In the genomic region with DNA sequence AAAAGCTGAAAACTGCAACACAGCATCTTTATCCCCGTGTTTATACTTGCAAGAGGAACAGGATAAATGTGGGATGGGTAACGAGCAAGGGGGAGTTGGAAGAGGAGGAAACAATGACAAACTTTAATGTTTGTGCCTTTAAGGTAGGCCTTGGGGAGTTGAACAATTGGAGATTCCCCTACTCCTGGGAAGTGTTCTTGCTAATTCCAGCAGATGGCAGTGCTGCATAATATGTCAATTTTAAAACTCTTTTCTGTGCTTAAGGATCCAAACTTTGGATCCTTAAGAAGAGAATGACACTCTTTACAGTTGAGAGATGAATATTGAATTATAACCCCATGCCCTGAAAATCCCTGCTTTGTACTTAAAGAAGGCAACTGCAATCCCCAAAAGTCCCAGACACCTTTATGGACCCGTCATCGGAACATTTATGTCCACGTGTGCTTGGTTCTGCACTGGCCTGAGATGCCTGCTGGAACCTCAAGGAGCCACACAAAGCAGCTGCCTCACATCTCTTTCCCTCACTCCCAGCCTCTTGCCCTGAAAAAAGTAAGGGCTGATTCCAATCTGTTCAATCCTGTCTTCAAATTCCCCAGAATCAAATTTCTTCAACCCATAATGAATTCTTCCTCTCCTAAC, we compare ENCODE assay signal across 8 cellular contexts. TPM values are rescaled to one million over a fixed set of nuclear protein-coding genes. Genes with fewer than 3 reads are reported as not detected.
DNase-seq lines count a peak whose midpoint lies in the region; ATAC-seq, FAIRE-seq and TF ChIP-seq lines count a peak whose summit lies in the region.

No MANE protein-coding gene starts in this region.

- no peak overlapping the region for H3K14ac ChIP-seq in neuronal stem cell (ENCODE audit: low read length)

- DNase-seq in NCI-H82 (lab: John Stamatoyannopoulos, UW), result peak; percentile 49
- no peak for DNase-seq in NCI-H82 treated with DMSO at 0.1 percent for 48 hours (lab: John Stamatoyannopoulos, UW; ENCODE audit: unreplicated experiment)
- DNase-seq in HTR-8/SVneo (ENCODE audit: insufficient read length, low spot score), result peak; percentile 56
- DNase-seq in fibroblast of peridontal ligament (ENCODE audit: extremely low read depth), result peak; percentile 88
- peak; percentile 48 for DNase-seq in neuronal stem cell (ENCODE audit: low spot score)
- DNase-seq in NCI-H187 treated with DMSO at 0.1 percent for 48 hours (lab: John Stamatoyannopoulos, UW), result no peak

- H3K27ac ChIP-seq in neuronal stem cell (replicated peaks; ENCODE audit: low read length), result no peak overlapping the region

- WGBS in neuronal stem cell (ENCODE audit: extremely low coverage in 2 of 2, insufficient read length in 2 of 2, insufficient replicate concordance in 1 of 2), 2 donors, result no CpG with 5 or more reads among the region's 5 CpGs

- peaks cover 0 to 9% (median 0%) of the 10 kb centered on the region in 3 experiments for H3K27me3 ChIP-seq in neuronal stem cell (ENCODE audit: control insufficient read depth in 3 of 3, insufficient read depth in 3 of 3, low read depth in 1 of 3, low read length in 3 of 3)

- H3K23ac ChIP-seq in neuronal stem cell (ENCODE audit: low read depth, low read length, poor library complexity), result no peak overlapping the region

- H4K91ac ChIP-seq in neuronal stem cell (ENCODE audit: low read depth, low read length, poor library complexity), result no peak overlapping the region

- H3K79me1 ChIP-seq in neuronal stem cell (ENCODE audit: low read depth, low read length), result no peaks in the 10 kb centered on the region

- no peak overlapping the region for H2AK5ac ChIP-seq in neuronal stem cell (ENCODE audit: low read depth, low read length)

- no peak overlapping the region for H2BK120ac ChIP-seq in neuronal stem cell (ENCODE audit: low read depth, low read length)

- H3K4me2 ChIP-seq in neuronal stem cell (ENCODE audit: insufficient read depth, low read length, poor library complexity, severe bottlenecking), result no peak overlapping the region

- no peak overlapping the region for H2AFZ ChIP-seq in neuronal stem cell (ENCODE audit: low read length)

- H4K8ac ChIP-seq in neuronal stem cell (ENCODE audit: low read depth, low read length), result no peak overlapping the region

- no peak overlapping the region for H3K4me3 ChIP-seq in neuronal stem cell (ENCODE audit: low read length in 2 of 2)

- no peak overlapping the region for H3K4ac ChIP-seq in neuronal stem cell (ENCODE audit: low read length)

- ATAC-seq in SK-N-SH treated with all-trans-retinoic acid at 6 μM for 48 hours, result peak; percentile 88
- ATAC-seq in HG03520 (IDR thresholded peaks at IDR 0.05; ENCODE audit: unreplicated experiment), result no peak

- no peak overlapping the region for H2BK5ac ChIP-seq in neuronal stem cell (ENCODE audit: low read length)

- FAIRE-seq in HTR-8/SVneo (lab: Jason Lieb, UNC), result peak; percentile 36

- no peak overlapping the region for H3K9ac ChIP-seq in neuronal stem cell (ENCODE audit: low read depth, low read length, poor library complexity)

- no peak overlapping the region for H2BK12ac ChIP-seq in neuronal stem cell (ENCODE audit: low read length)

- no peaks in the 10 kb centered on the region for H3K9me3 ChIP-seq in neuronal stem cell (replicated peaks in 1 of 2; ENCODE audit: control insufficient read depth in 2 of 2, insufficient read depth in 1 of 2, low read depth in 1 of 2, low read length in 2 of 2)

- no peaks in the 10 kb centered on the region for H3K4me1 ChIP-seq in neuronal stem cell (ENCODE audit: control insufficient read depth in 2 of 2, insufficient read depth in 1 of 2, low read depth in 1 of 2, low read length in 2 of 2)

- H3K36me3 ChIP-seq in neuronal stem cell (replicated peaks in 1 of 2; ENCODE audit: control insufficient read depth in 2 of 2, insufficient read depth in 2 of 2, low read length in 2 of 2), result peaks cover 0 to 2% of the 10 kb centered on the region in 2 donors

- H2BK15ac ChIP-seq in neuronal stem cell (ENCODE audit: low read length), result no peak overlapping the region

- H3K18ac ChIP-seq in neuronal stem cell (ENCODE audit: low read length), result no peak overlapping the region

TF ChIP-seq in SK-N-SH treated with all-trans-retinoic acid at 6 μM for 48 hours, 23 proteins besides CTCF, POLR2A, EP300 and RAD21:
- TF ChIP-seq, protein P1, sequence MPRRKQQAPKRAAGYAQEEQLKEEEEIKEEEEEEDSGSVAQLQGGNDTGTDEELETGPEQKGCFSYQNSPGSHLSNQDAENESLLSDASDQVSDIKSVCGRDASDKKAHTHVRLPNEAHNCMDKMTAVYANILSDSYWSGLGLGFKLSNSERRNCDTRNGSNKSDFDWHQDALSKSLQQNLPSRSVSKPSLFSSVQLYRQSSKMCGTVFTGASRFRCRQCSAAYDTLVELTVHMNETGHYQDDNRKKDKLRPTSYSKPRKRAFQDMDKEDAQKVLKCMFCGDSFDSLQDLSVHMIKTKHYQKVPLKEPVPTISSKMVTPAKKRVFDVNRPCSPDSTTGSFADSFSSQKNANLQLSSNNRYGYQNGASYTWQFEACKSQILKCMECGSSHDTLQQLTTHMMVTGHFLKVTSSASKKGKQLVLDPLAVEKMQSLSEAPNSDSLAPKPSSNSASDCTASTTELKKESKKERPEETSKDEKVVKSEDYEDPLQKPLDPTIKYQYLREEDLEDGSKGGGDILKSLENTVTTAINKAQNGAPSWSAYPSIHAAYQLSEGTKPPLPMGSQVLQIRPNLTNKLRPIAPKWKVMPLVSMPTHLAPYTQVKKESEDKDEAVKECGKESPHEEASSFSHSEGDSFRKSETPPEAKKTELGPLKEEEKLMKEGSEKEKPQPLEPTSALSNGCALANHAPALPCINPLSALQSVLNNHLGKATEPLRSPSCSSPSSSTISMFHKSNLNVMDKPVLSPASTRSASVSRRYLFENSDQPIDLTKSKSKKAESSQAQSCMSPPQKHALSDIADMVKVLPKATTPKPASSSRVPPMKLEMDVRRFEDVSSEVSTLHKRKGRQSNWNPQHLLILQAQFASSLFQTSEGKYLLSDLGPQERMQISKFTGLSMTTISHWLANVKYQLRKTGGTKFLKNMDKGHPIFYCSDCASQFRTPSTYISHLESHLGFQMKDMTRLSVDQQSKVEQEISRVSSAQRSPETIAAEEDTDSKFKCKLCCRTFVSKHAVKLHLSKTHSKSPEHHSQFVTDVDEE (CRISPR knock-in tag; IDR thresholded peaks at IDR 0.05), result no peak
- TF ChIP-seq, protein P2, sequence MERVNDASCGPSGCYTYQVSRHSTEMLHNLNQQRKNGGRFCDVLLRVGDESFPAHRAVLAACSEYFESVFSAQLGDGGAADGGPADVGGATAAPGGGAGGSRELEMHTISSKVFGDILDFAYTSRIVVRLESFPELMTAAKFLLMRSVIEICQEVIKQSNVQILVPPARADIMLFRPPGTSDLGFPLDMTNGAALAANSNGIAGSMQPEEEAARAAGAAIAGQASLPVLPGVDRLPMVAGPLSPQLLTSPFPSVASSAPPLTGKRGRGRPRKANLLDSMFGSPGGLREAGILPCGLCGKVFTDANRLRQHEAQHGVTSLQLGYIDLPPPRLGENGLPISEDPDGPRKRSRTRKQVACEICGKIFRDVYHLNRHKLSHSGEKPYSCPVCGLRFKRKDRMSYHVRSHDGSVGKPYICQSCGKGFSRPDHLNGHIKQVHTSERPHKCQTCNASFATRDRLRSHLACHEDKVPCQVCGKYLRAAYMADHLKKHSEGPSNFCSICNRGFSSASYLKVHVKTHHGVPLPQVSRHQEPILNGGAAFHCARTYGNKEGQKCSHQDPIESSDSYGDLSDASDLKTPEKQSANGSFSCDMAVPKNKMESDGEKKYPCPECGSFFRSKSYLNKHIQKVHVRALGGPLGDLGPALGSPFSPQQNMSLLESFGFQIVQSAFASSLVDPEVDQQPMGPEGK (CRISPR knock-in tag; IDR thresholded peaks at IDR 0.05; ENCODE audit: borderline replicate concordance), result no peak
- TF ChIP-seq PPARA (CRISPR knock-in tag; IDR thresholded peaks at IDR 0.05; ENCODE audit: borderline replicate concordance) (no peak), OSR1 (CRISPR knock-in tag; IDR thresholded peaks at IDR 0.05) (no peak), TOX (CRISPR knock-in tag; IDR thresholded peaks at IDR 0.05; ENCODE audit: borderline replicate concordance) (no peak), ZFP3 (CRISPR knock-in tag; IDR thresholded peaks at IDR 0.05) (no peak), ARNTL (CRISPR knock-in tag; IDR thresholded peaks at IDR 0.05; ENCODE audit: borderline replicate concordance, low read depth) (no peak), CSDC2 (CRISPR knock-in tag; IDR thresholded peaks at IDR 0.05) (no peak), SNAI2 (CRISPR knock-in tag; IDR thresholded peaks at IDR 0.05) (no peak), ZNF565 (CRISPR knock-in tag; conservative IDR thresholded peaks at IDR 0.05; ENCODE audit: low read depth) (no peak)

RNA-seq across cellular contexts. Expression of a gene that starts 12.0 kb away (rescaled TPM):
- polyA plus RNA-seq in neuronal stem cell (2013, experiment 1 of 2), result 7.7 TPM
- polyA plus RNA-seq in neuronal stem cell (2013, experiment 2 of 2), result 8.4 TPM

RNA-seq across cellular contexts. Expression of a gene that starts 33.9 kb away (rescaled TPM):
- 16.3 TPM for polyA plus RNA-seq in neuronal stem cell (2013, experiment 1 of 2)
- 15.7 TPM for polyA plus RNA-seq in neuronal stem cell (2013, experiment 2 of 2)

RNA-seq across cellular contexts. Expression of a gene that starts 48.5 kb away (rescaled TPM):
- not detected for polyA plus RNA-seq in neuronal stem cell (2013, experiment 1 of 2)
- polyA plus RNA-seq in neuronal stem cell (2013, experiment 2 of 2), result not detected

Comparison
In these comparisons a context has a peak if more than half of its experiments do, and no peak if none do; other contexts are left out.
1. DNase-seq: peak in NCI-H82 (single experiment), HTR-8/SVneo (single experiment), fibroblast of peridontal ligament (single experiment) and neuronal stem cell (single experiment); none in NCI-H82 treated with DMSO at 0.1 percent for 48 hours (single experiment) and NCI-H187 treated with DMSO at 0.1 percent for 48 hours (single experiment).